Comparison of ENCODE assay signal across 9 cellular contexts in the genomic region with DNA sequence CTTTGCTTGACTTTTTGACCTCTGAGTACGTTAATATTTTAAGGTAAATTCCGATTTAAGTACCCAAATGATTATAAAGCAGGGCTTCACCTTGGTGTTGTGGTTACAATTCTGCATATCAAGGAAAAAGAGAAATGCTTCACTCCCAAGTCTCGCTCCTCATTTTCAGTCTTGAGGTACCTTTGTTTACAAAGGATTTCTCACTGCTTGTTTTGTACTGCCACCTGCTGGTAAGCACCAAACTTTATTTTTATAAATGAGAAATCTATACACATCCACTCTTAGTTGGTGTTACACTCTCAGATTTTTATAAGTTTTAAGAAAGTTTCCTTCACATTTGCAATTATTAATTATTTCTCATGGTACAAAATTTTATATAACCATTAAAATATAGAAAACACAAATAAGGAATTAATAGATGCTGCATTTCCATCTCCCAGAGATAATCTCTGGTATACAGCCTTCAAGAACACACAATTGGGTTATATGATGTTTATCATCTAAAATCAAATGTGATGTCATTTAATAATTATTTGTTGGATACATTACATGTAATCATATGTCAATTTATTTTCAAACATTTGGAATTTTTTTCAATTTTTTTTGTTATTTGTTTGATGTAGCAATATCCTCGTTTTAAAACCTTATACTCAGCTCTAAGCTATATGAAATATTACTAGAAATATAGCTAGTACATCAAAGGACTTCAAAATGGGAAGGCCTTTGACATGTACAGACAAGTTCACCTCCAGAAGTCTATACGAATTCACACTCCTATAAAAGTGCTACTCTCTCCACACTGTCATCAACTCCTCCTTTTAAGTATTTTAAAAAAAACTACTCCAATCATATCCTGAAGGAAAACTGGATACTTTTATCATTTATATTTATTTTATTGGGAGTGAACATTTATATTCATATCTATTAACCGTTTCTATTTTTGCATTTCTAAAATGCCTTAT.
DNase-seq lines count a peak whose midpoint lies in the region; ATAC-seq, FAIRE-seq and TF ChIP-seq lines count a peak whose summit lies in the region.
"Had no signal": no experiment of that assay in that cellular context is flagged by ENCODE, and none has a peak within 500 bp of the region (broad histone marks: within the 10 kb centered on the region; RNA-seq: fewer than 3 reads in every experiment).

No MANE protein-coding gene starts in this region.

- intact Hi-C loops in lower leg skin (cut with DNase I; ENCODE audit: low total_unique reads) = loop anchor here (5.0 kb wide), 1 partner anchor 256 kb away; no protein-coding TSS in a partner anchor

- TF ChIP-seq POLR2A in A549 (IDR thresholded peaks at IDR 0.05; ENCODE audit: low read length) = no peak
- TF ChIP-seq POLR2A in lower leg skin (IDR thresholded peaks at IDR 0.05) = no peak

- TF ChIP-seq CTCF in A549 (IDR thresholded peaks at IDR 0.05) = peak; percentile 66
- peak; percentile 68 for TF ChIP-seq CTCF in GM10248 (IDR thresholded peaks at IDR 0.05; ENCODE audit: control extremely low read depth, extremely low read depth, low read depth, missing control alignments)
- peak; percentile 37 for TF ChIP-seq CTCF in coronary artery (IDR thresholded peaks at IDR 0.05)
- no peak for TF ChIP-seq CTCF in lower leg skin (IDR thresholded peaks at IDR 0.05)

- ATAC-seq in A549 (peak; percentile 34 to 70; a peak in 3 of 6 replicates), HG03066 (IDR thresholded peaks at IDR 0.05; ENCODE audit: low read depth, unreplicated experiment) (peak; percentile 58)

- H3K9me3 ChIP-seq in A549 = no peaks in the 10 kb centered on the region
- H3K9me3 ChIP-seq: thoracic aorta had no signal

- no peak for TF ChIP-seq EP300 in A549 (IDR thresholded peaks at IDR 0.05)

- H3K27ac ChIP-seq in A549 (no peak overlapping the region), coronary artery (no peak overlapping the region)
- H3K27ac ChIP-seq: thoracic aorta had no signal

- peak in 1 of 2 experiments; percentile 40 for DNase-seq in A549 (ENCODE audit: low read depth in 1 of 2, low spot score in 1 of 2)
- DNase-seq in GM10248 (ENCODE audit: extremely low spot score) = peak; percentile 6
- peak; percentile 74 for DNase-seq in NCI-H82 (lab: John Stamatoyannopoulos, UW)
- DNase-seq in coronary artery (ENCODE audit: low spot score) = no peak
- DNase-seq in myocyte (ENCODE audit: low read depth) = peak; percentile 67
- no peak for DNase-seq in activated effector memory CD4-positive, alpha-beta T cell treated with Interleukin-2 at 50 U/mL for 16 hours
- no peak for DNase-seq in lower leg skin (ENCODE audit: low spot score in 2 of 2)

- POLR2A ChIA-PET in A549 (lab: Yijun Ruan, JAX) (no interaction called here), GM10248 (lab: Yijun Ruan, JAX) (no interaction called here)

- TF ChIP-seq RAD21 in A549 (conservative IDR thresholded peaks at IDR 0.05 in 1 of 2, IDR thresholded peaks at IDR 0.05 in 1 of 2) = peak; percentile 76 to 82

- H3K4me3 ChIP-seq in A549 = no peak overlapping the region
- no peak overlapping the region for H3K4me3 ChIP-seq in coronary artery
- no peak overlapping the region for H3K4me3 ChIP-seq in lower leg skin (ENCODE audit: low read depth, poor library complexity, severe bottlenecking)
- H3K4me3 ChIP-seq: thoracic aorta had no signal

- CTCF ChIA-PET in A549 (lab: Yijun Ruan, JAX) (interaction anchor here (0.6 to 2.7 kb wide), 8 partner anchors 8 to 260 kb away, joined by 3 to 23 read pairs (median 3); no protein-coding TSS in a partner anchor), GM10248 (lab: Yijun Ruan, JAX) (interaction anchor here (0.7 to 5.6 kb wide), 13 partner anchors 9 to 1002 kb away, joined by 3 to 57 read pairs (median 5); no protein-coding TSS in a partner anchor)

- H3K4me2 ChIP-seq in A549 = peak overlapping the region; percentile 55; the same call in 2 of the 3 replicates

- 1% methylated on average over 6 of the region's 6 CpGs for WGBS in A549 (ENCODE audit: missing lambda C conversion rate)
- WGBS in lower leg skin, 2 donors = 17 to 18% methylated on average over 6 of the region's 6 CpGs

- FAIRE-seq in A549 (lab: Jason Lieb, UNC) = no peak

- H3K4me1 ChIP-seq in A549 = no peaks in the 10 kb centered on the region

TF ChIP-seq in A549, 52 proteins besides CTCF, POLR2A, EP300 and RAD21:
- TF ChIP-seq HDAC2 (IDR thresholded peaks at IDR 0.05) = no peak
- no peak for TF ChIP-seq TFCP2L1 (CRISPR knock-in tag; IDR thresholded peaks at IDR 0.05)
- no peak for TF ChIP-seq RFX5 (IDR thresholded peaks at IDR 0.05)
- TF ChIP-seq, protein P1, sequence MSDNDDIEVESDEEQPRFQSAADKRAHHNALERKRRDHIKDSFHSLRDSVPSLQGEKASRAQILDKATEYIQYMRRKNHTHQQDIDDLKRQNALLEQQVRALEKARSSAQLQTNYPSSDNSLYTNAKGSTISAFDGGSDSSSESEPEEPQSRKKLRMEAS (IDR thresholded peaks at IDR 0.05) = no peak
- peak; percentile 59 for TF ChIP-seq SMC3 (IDR thresholded peaks at IDR 0.05)

Comparison
In these comparisons a context has a peak if more than half of its experiments do, and no peak if none do; other contexts are left out.
1. DNase-seq: peak in GM10248 (single experiment), NCI-H82 (single experiment) and myocyte (single experiment); none in coronary artery (single experiment), activated effector memory CD4-positive, alpha-beta T cell treated with Interleukin-2 at 50 U/mL for 16 hours (single experiment) and lower leg skin (0 of 2).
2. CTCF ChIP-seq: peak in A549 (single experiment), GM10248 (single experiment) and coronary artery (single experiment); none in lower leg skin (0 of 3).